Comparison of ENCODE assay signal across 1 cellular context in the genomic region with DNA sequence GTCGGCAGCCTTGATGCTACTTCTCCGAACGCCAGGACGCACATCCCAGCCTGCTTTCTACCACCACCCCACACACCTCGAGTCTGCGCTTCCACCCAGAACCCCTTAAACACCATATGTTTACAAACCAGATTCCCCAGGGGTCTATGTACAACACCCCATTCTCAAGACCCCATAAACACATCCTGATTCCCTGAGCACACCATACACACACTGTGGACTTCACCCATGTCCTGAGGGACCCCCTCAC.
TF ChIP-seq lines count a peak whose summit lies in the region.

No MANE protein-coding gene starts in this region.

TF ChIP-seq in HCT116, 20 proteins besides CTCF, POLR2A, EP300 and RAD21 (continued from another document):
- TF ChIP-seq, protein P1, sequence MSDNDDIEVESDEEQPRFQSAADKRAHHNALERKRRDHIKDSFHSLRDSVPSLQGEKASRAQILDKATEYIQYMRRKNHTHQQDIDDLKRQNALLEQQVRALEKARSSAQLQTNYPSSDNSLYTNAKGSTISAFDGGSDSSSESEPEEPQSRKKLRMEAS (IDR thresholded peaks at IDR 0.05): no peak
- no peak for TF ChIP-seq YY1 (IDR thresholded peaks at IDR 0.05; ENCODE audit: extremely low read depth, insufficient replicate concordance, low read depth, low read length)
- no peak for TF ChIP-seq JUND (IDR thresholded peaks at IDR 0.05)
- TF ChIP-seq TCF7L2 (IDR thresholded peaks at IDR 0.05; ENCODE audit: borderline replicate concordance, extremely low read depth, insufficient read depth, insufficient read length): no peak
- no peak for TF ChIP-seq SP1 (IDR thresholded peaks at IDR 0.05; ENCODE audit: low read depth)
- no peak for TF ChIP-seq ELF1 (IDR thresholded peaks at IDR 0.05; ENCODE audit: borderline replicate concordance, low read depth)
